ENCODE assay signal across 28 cellular contexts in genomic region chr1:180286417-180286816, GRCh38. TPM values are rescaled to one million over a fixed set of nuclear protein-coding genes. Genes with fewer than 3 reads are reported as not detected.
"Had no signal": no experiment of that assay in that cellular context is flagged by ENCODE, and none has a peak within 500 bp of the region (broad histone marks: within the 10 kb centered on the region; RNA-seq: fewer than 3 reads in every experiment).

No MANE protein-coding gene starts in this region.

- H3K4me1 Mint-ChIP-seq: neural crest cell had no signal

- H3K27ac Mint-ChIP-seq: memory B cell, natural killer cell, progenitor cell of endocrine pancreas had no signal

- H3K27me3 ChIP-seq: dorsolateral prefrontal cortex, foreskin keratinocyte, gastroesophageal sphincter, heart left ventricle, hepatocyte, right lobe of liver, stomach, thyroid gland, vagina had no signal

- H3K4me3 Mint-ChIP-seq: memory B cell, natural killer cell, neural crest cell had no signal

- H3K36me3 ChIP-seq: right lobe of liver had no signal

- ATAC-seq: esophagus mucosa, foreskin keratinocyte, gastroesophageal sphincter, heart left ventricle, left lobe of liver, natural killer cell, right lobe of liver had no signal

- FAIRE-seq: kidney, small intestine had no signal

- H3K4me1 ChIP-seq: foreskin keratinocyte, gastroesophageal sphincter, parathyroid adenoma, thyroid gland had no signal

- DNase-seq: dorsolateral prefrontal cortex; effector CD4-positive, alpha-beta T cell; foreskin keratinocyte; heart left ventricle; kidney; natural killer cell; right lobe of liver; small intestine; stimulated activated CD4-positive, alpha-beta T cell treated with anti-CD3 and anti-CD28 coated beads, Interleukin-15, amount 100 ng/mL, for 24 hours; stimulated activated CD4-positive, alpha-beta T cell treated with anti-CD3 and anti-CD28 coated beads, Interleukin-4, amount 100 ng/mL, for 1 hour; stimulated activated CD8-positive, alpha-beta memory T cell treated with anti-CD3 and anti-CD28 coated beads, Interleukin-4, amount 100 ng/mL, for 48 hours; stimulated activated naive CD4-positive, alpha-beta T cell treated with Interleukin-2 at 50 U/mL for 16 hours; stomach; thyroid gland had no signal

- H3K27ac ChIP-seq: dorsolateral prefrontal cortex, epithelial cell of prostate, foreskin keratinocyte, gastroesophageal sphincter, hepatocyte, parathyroid adenoma, right lobe of liver, stomach, thyroid gland, vagina had no signal

- H3K9me3 ChIP-seq: gastroesophageal sphincter, heart left ventricle, right lobe of liver, stomach, thyroid gland, vagina had no signal

- H3K4me3 ChIP-seq: dorsolateral prefrontal cortex, gastroesophageal sphincter, heart left ventricle, hepatocyte, lung, right lobe of liver, stomach, thyroid gland, vagina had no signal

- H3K36me3 Mint-ChIP-seq: natural killer cell had no signal

- H3K9me3 Mint-ChIP-seq: memory B cell, natural killer cell, neural crest cell had no signal

RNA-seq across cellular contexts. Expression of gene LHX4, which starts 56.4 kb away (rescaled TPM):
- total RNA-seq: foreskin keratinocyte, gastroesophageal sphincter, heart left ventricle, kidney, osteoblast, right lobe of liver, temporal lobe, thyroid gland, ureter had no signal
